ENCODE assay signal across 15 cellular contexts in the genomic region with DNA sequence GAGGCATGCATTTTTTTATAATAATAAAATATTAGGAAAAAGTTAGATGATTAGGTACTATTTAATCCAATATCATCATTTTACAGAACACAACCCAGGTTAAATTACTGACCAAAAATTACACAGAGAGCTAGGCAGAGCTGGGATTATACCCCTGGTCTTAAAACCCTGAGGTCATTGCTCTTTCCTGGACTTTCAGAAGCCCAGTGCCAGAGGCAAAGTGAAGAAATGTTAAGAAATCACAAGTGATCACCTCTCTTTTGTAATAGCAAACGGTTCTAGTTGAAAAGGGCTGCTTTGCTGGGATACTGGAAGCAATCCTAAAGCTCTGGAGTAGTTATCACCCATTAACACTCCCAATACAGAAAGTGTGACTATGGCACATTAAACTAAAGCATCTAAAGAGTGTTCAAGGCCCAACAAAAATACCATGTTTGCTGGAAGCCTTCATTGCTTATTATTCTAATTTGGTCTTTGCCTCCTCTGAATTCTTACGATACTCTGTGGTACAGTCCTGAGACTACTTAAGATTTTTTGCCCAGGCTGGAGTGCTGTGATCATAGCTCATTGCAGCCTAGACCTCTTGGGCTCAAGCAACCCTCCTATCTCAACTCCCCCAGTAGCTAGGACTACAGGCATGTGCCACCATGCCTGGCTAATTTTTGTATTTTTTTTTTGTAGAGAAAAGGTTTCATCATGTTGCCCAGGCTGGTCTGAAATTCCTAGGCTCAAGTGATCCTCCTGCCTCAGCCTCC.
"Had no signal": no experiment of that assay in that cellular context is flagged by ENCODE, and none has a peak within 500 bp of the region (broad histone marks: within the 10 kb centered on the region; RNA-seq: fewer than 3 reads in every experiment).

No MANE protein-coding gene starts in this region.

- H3K27ac Mint-ChIP-seq: activated CD4-positive, alpha-beta memory T cell treated with anti-CD3 and anti-CD28 coated beads for 36 hours; activated naive CD8-positive, alpha-beta T cell; T-helper 2 cell treated with Interferon-gamma antibody and Interleukin-4, amounts not matched to agents 5 μg/mL and 100 μg/mL, for 36 hours had no signal

- H3K36me3 Mint-ChIP-seq: activated CD4-positive, alpha-beta memory T cell treated with anti-CD3 and anti-CD28 coated beads for 36 hours; activated naive CD8-positive, alpha-beta T cell had no signal

- H3K27me3 ChIP-seq: esophagus muscularis mucosa, sigmoid colon, spleen, thyroid gland, vagina had no signal

- H3K4me1 ChIP-seq: spleen had no signal

- H3K9me3 Mint-ChIP-seq: activated CD4-positive, alpha-beta memory T cell treated with anti-CD3 and anti-CD28 coated beads for 36 hours; T-helper 2 cell treated with Interferon-gamma antibody and Interleukin-4, amounts not matched to agents 5 μg/mL and 100 μg/mL, for 36 hours had no signal

- H3K27ac ChIP-seq: spleen, thyroid gland, vagina had no signal

- H3K4me3 Mint-ChIP-seq: activated CD4-positive, alpha-beta memory T cell treated with anti-CD3 and anti-CD28 coated beads for 36 hours; activated naive CD8-positive, alpha-beta T cell; naive thymus-derived CD4-positive, alpha-beta T cell; T-helper 2 cell treated with Interferon-gamma antibody and Interleukin-4, amounts not matched to agents 5 μg/mL and 100 μg/mL, for 36 hours had no signal

- H3K36me3 ChIP-seq: esophagus muscularis mucosa, sigmoid colon, spleen, thyroid gland, vagina had no signal

- ATAC-seq: left lobe of liver; naive thymus-derived CD4-positive, alpha-beta T cell had no signal

- DNase-seq: activated CD4-positive, alpha-beta memory T cell treated with anti-CD3 and anti-CD28 coated beads for 36 hours; activated T-cell treated with anti-CD3 and anti-CD28 coated beads for 4 hours; effector memory CD4-positive, alpha-beta T cell; hypothalamus; mesendoderm; naive thymus-derived CD4-positive, alpha-beta T cell; sigmoid colon; spleen; stimulated activated naive CD4-positive, alpha-beta T cell; thyroid gland had no signal

- H3K9me3 ChIP-seq: esophagus muscularis mucosa, sigmoid colon, spleen, thyroid gland, vagina had no signal

- H3K4me3 ChIP-seq: esophagus muscularis mucosa, sigmoid colon, spleen, thyroid gland, vagina had no signal
